1 cellular context compared by ENCODE assay signal in genomic region chr11:560305-561147, GRCh38.
A peak's percentile ranks its signal among the peaks of the same experiment; 100 is the strongest.
TF ChIP-seq lines count a peak whose summit lies in the region.

Gene LMNTD2, minus strand, starts transcription at chr11:560738. Its CDS starts 22 bp downstream, at chr11:560716.
Gene RASSF7, plus strand, starts transcription at chr11:560970. Its CDS starts 799 bp downstream, at chr11:561769.

TF ChIP-seq in K562, 482 proteins besides CTCF, POLR2A, EP300 and RAD21 (continued from another document and continues in another):
- TF ChIP-seq SOX6 (IDR thresholded peaks at IDR 0.05) (no peak), FOXA3 (CRISPR knock-in tag; conservative IDR thresholded peaks at IDR 0.05 in 1 of 2, IDR thresholded peaks at IDR 0.05 in 1 of 2) (no peak), MITF (IDR thresholded peaks at IDR 0.05) (no peak), CREB3 (tag; conservative IDR thresholded peaks at IDR 0.05; ENCODE audit: low read depth) (no peak), GABPB1 (CRISPR knock-in tag; IDR thresholded peaks at IDR 0.05) (0 out of 2 replicates have a peak, but pooled peaks have one; percentile 24), ZNF830 (CRISPR knock-in tag; IDR thresholded peaks at IDR 0.05) (peak; percentile 77; the same call in 1 of the 2 replicates), MECOM (CRISPR knock-in tag; IDR thresholded peaks at IDR 0.05) (no peak), GTF2A2 (tag; IDR thresholded peaks at IDR 0.05) (no peak), CC2D1A (IDR thresholded peaks at IDR 0.05) (no peak), ETV5 (CRISPR knock-in tag; IDR thresholded peaks at IDR 0.05; ENCODE audit: low read depth) (no peak), BACH1 (tag; IDR thresholded peaks at IDR 0.05) (no peak), PRPF4 (IDR thresholded peaks at IDR 0.05; ENCODE audit: insufficient read depth, low read depth, low read length, poor library complexity, severe bottlenecking) (peak; percentile 40), TRIM24 (IDR thresholded peaks at IDR 0.05) (no peak; a peak in 1 of 4 replicates), MCM3 (IDR thresholded peaks at IDR 0.05) (no peak), E4F1 (CRISPR knock-in tag; IDR thresholded peaks at IDR 0.05; ENCODE audit: borderline replicate concordance) (no peak), NELFE (IDR thresholded peaks at IDR 0.05; ENCODE audit: insufficient read depth, insufficient read length) (no peak), STAT5B (CRISPR knock-in tag; IDR thresholded peaks at IDR 0.05) (no peak), CTBP1 (IDR thresholded peaks at IDR 0.05; ENCODE audit: borderline replicate concordance) (no peak), ILK (tag; IDR thresholded peaks at IDR 0.05; ENCODE audit: borderline replicate concordance, low read depth) (no peak), KHSRP (IDR thresholded peaks at IDR 0.05) (no peak), ZNF584 (CRISPR knock-in tag; IDR thresholded peaks at IDR 0.05; ENCODE audit: low read depth) (no peak), KLF10 (CRISPR knock-in tag; IDR thresholded peaks at IDR 0.05) (no peak), HCFC1 (IDR thresholded peaks at IDR 0.05; ENCODE audit: low read depth, low read length) (0 out of 2 replicates have a peak, but pooled peaks have one; percentile 24), MAX (CRISPR knock-in tag; IDR thresholded peaks at IDR 0.05) (no peak), TCF7L2 (IDR thresholded peaks at IDR 0.05; ENCODE audit: low read depth, low read length) (no peak), MCM7 (IDR thresholded peaks at IDR 0.05) (no peak), RBM15 (IDR thresholded peaks at IDR 0.05; ENCODE audit: insufficient read depth, low read length) (no peak), KLF13 (tag; IDR thresholded peaks at IDR 0.05; ENCODE audit: borderline replicate concordance, low read depth) (no peak), HSF4 (CRISPR knock-in tag; IDR thresholded peaks at IDR 0.05; ENCODE audit: borderline replicate concordance) (no peak), ZNF212 (CRISPR knock-in tag; IDR thresholded peaks at IDR 0.05) (no peak), DMBX1 (CRISPR knock-in tag; IDR thresholded peaks at IDR 0.05; ENCODE audit: borderline replicate concordance) (0 out of 2 replicates have a peak, but pooled peaks have one; percentile 14), HDAC1 (IDR thresholded peaks at IDR 0.05) (peak in 1 of 2 experiments; percentile 60; a peak in 2 of 4 replicates), RB1 (IDR thresholded peaks at IDR 0.05; ENCODE audit: low read depth) (peak; percentile 76), ZNF140 (CRISPR knock-in tag; IDR thresholded peaks at IDR 0.05) (no peak), ZFX (CRISPR knock-in tag; IDR thresholded peaks at IDR 0.05) (peak; percentile 99), DACH1 (IDR thresholded peaks at IDR 0.05; ENCODE audit: partially characterized antibody) (no peak), RBM34 (IDR thresholded peaks at IDR 0.05; ENCODE audit: borderline replicate concordance, insufficient read depth, low read length) (no peak), ZNF778 (CRISPR knock-in tag; IDR thresholded peaks at IDR 0.05) (no peak), ZNF263 (CRISPR knock-in tag; IDR thresholded peaks at IDR 0.05; ENCODE audit: borderline replicate concordance) (peak; percentile 16; the same call in 1 of the 2 replicates), SRSF9 (IDR thresholded peaks at IDR 0.05; ENCODE audit: borderline replicate concordance, low read depth, low read length) (no peak), BCOR (IDR thresholded peaks at IDR 0.05) (0 out of 2 replicates have a peak, but pooled peaks have one; percentile 11), TOE1 (IDR thresholded peaks at IDR 0.05; ENCODE audit: borderline replicate concordance) (no peak), TOE1 (CRISPR knock-in tag; IDR thresholded peaks at IDR 0.05; ENCODE audit: borderline replicate concordance, low read depth) (no peak), HOXB6 (CRISPR knock-in tag; IDR thresholded peaks at IDR 0.05; ENCODE audit: borderline replicate concordance) (no peak), CAMTA2 (CRISPR knock-in tag; conservative IDR thresholded peaks at IDR 0.05) (no peak), CREBBP (IDR thresholded peaks at IDR 0.05; ENCODE audit: low read depth, low read length) (no peak), ZFPM2 (CRISPR knock-in tag; IDR thresholded peaks at IDR 0.05) (0 out of 2 replicates have a peak, but pooled peaks have one; percentile 48), RHOXF2B (CRISPR knock-in tag; conservative IDR thresholded peaks at IDR 0.05) (0 out of 2 replicates have a peak, but pooled peaks have one; percentile 33), MBD2 (IDR thresholded peaks at IDR 0.05; ENCODE audit: borderline replicate concordance, low read depth) (peak; percentile 94), ZNF79 (CRISPR knock-in tag; IDR thresholded peaks at IDR 0.05; ENCODE audit: low read depth) (no peak), HINFP (tag; conservative IDR thresholded peaks at IDR 0.05; ENCODE audit: low read depth) (no peak), ZSCAN32 (CRISPR knock-in tag; IDR thresholded peaks at IDR 0.05) (no peak; the same call in 1 of the 2 replicates), ZNF507 (tag; conservative IDR thresholded peaks at IDR 0.05) (no peak), TCF7 (IDR thresholded peaks at IDR 0.05; ENCODE audit: borderline replicate concordance) (no peak), COPS2 (conservative IDR thresholded peaks at IDR 0.05) (no peak), MTA2 (IDR thresholded peaks at IDR 0.05; ENCODE audit: low read depth) (no peak), FOXJ3 (CRISPR knock-in tag; IDR thresholded peaks at IDR 0.05) (no peak), HNRNPUL1 (IDR thresholded peaks at IDR 0.05; ENCODE audit: low read length) (no peak), PURB (CRISPR knock-in tag; IDR thresholded peaks at IDR 0.05; ENCODE audit: low read depth) (no peak), ZC3H4 (CRISPR knock-in tag; IDR thresholded peaks at IDR 0.05; ENCODE audit: borderline replicate concordance) (peak; percentile 89), CBX8 (IDR thresholded peaks at IDR 0.05; ENCODE audit: borderline replicate concordance, extremely low read depth, low read depth, low read length, poor library complexity, severe bottlenecking) (no peak)
- TF ChIP-seq, protein P1, sequence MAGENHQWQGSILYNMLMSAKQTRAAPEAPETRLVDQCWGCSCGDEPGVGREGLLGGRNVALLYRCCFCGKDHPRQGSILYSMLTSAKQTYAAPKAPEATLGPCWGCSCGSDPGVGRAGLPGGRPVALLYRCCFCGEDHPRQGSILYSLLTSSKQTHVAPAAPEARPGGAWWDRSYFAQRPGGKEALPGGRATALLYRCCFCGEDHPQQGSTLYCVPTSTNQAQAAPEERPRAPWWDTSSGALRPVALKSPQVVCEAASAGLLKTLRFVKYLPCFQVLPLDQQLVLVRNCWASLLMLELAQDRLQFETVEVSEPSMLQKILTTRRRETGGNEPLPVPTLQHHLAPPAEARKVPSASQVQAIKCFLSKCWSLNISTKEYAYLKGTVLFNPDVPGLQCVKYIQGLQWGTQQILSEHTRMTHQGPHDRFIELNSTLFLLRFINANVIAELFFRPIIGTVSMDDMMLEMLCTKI (IDR thresholded peaks at IDR 0.05; ENCODE audit: partially characterized antibody), result no peak
- TF ChIP-seq, protein P2, sequence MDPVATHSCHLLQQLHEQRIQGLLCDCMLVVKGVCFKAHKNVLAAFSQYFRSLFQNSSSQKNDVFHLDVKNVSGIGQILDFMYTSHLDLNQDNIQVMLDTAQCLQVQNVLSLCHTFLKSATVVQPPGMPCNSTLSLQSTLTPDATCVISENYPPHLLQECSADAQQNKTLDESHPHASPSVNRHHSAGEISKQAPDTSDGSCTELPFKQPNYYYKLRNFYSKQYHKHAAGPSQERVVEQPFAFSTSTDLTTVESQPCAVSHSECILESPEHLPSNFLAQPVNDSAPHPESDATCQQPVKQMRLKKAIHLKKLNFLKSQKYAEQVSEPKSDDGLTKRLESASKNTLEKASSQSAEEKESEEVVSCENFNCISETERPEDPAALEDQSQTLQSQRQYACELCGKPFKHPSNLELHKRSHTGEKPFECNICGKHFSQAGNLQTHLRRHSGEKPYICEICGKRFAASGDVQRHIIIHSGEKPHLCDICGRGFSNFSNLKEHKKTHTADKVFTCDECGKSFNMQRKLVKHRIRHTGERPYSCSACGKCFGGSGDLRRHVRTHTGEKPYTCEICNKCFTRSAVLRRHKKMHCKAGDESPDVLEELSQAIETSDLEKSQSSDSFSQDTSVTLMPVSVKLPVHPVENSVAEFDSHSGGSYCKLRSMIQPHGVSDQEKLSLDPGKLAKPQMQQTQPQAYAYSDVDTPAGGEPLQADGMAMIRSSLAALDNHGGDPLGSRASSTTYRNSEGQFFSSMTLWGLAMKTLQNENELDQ (CRISPR knock-in tag; IDR thresholded peaks at IDR 0.05; ENCODE audit: borderline replicate concordance), result no peak
- TF ChIP-seq, protein P3, sequence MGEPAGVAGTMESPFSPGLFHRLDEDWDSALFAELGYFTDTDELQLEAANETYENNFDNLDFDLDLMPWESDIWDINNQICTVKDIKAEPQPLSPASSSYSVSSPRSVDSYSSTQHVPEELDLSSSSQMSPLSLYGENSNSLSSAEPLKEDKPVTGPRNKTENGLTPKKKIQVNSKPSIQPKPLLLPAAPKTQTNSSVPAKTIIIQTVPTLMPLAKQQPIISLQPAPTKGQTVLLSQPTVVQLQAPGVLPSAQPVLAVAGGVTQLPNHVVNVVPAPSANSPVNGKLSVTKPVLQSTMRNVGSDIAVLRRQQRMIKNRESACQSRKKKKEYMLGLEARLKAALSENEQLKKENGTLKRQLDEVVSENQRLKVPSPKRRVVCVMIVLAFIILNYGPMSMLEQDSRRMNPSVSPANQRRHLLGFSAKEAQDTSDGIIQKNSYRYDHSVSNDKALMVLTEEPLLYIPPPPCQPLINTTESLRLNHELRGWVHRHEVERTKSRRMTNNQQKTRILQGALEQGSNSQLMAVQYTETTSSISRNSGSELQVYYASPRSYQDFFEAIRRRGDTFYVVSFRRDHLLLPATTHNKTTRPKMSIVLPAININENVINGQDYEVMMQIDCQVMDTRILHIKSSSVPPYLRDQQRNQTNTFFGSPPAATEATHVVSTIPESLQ (CRISPR knock-in tag; IDR thresholded peaks at IDR 0.05), result no peak; the same call in 1 of the 2 replicates
